ENCODE assay signal across 1 cellular context in the genomic region with DNA sequence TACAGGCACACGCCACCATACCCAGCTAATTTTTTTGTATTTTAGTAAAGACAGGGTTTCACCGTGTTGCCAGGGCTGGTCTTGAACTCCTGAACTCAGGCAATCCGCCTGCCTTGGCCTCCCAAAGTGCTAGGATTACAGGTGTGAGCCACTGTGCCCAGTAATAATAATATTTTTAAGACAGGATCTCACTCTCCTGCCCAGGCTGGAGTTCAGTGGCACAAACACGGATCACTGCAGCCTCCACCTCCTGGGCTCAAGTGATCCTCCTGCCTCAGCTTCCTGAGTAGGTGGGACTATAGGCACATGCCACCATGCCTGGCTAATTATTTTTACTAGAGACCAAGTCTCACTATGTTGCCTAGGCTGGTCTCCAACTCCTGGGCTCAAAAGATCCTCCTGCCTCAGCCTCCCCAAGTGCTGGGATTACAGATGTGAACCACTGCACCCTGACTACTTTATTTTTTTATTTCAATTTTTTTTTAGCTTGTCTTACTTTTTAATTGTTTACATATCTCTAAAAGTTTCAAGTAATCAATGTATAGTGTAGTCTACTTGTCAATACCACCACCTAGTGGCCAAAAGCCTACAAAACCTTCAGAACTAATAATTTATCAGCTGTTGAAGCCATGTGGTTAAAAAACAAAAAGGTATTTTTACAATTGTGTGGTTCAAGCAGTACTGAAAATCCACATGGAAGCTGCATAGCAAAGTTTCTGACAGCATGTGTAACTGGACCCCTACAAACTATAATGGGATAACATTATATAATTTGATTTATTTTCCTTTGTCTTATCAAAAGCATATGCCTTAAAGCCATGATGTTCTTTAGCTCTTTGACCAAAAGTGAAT.
TF ChIP-seq lines count a peak whose summit lies in the region.

No MANE protein-coding gene starts in this region.

TF ChIP-seq in HepG2, 621 proteins besides CTCF, POLR2A, EP300 and RAD21 (continued from another document):
- TF ChIP-seq, protein P1, sequence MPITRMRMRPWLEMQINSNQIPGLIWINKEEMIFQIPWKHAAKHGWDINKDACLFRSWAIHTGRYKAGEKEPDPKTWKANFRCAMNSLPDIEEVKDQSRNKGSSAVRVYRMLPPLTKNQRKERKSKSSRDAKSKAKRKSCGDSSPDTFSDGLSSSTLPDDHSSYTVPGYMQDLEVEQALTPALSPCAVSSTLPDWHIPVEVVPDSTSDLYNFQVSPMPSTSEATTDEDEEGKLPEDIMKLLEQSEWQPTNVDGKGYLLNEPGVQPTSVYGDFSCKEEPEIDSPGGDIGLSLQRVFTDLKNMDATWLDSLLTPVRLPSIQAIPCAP (CRISPR knock-in tag; IDR thresholded peaks at IDR 0.05; ENCODE audit: low read depth): no peak
- no peak for TF ChIP-seq SP4 (CRISPR knock-in tag; IDR thresholded peaks at IDR 0.05)
- no peak for TF ChIP-seq ZC3H13 (CRISPR knock-in tag; IDR thresholded peaks at IDR 0.05)
- no peak for TF ChIP-seq KLF9 (CRISPR knock-in tag; IDR thresholded peaks at IDR 0.05; ENCODE audit: low read depth)
- peak; percentile 75 for TF ChIP-seq STAG1 (CRISPR knock-in tag; IDR thresholded peaks at IDR 0.05)
- no peak for TF ChIP-seq SETDB1 (CRISPR knock-in tag; IDR thresholded peaks at IDR 0.05; ENCODE audit: borderline replicate concordance)
- TF ChIP-seq, protein P2, sequence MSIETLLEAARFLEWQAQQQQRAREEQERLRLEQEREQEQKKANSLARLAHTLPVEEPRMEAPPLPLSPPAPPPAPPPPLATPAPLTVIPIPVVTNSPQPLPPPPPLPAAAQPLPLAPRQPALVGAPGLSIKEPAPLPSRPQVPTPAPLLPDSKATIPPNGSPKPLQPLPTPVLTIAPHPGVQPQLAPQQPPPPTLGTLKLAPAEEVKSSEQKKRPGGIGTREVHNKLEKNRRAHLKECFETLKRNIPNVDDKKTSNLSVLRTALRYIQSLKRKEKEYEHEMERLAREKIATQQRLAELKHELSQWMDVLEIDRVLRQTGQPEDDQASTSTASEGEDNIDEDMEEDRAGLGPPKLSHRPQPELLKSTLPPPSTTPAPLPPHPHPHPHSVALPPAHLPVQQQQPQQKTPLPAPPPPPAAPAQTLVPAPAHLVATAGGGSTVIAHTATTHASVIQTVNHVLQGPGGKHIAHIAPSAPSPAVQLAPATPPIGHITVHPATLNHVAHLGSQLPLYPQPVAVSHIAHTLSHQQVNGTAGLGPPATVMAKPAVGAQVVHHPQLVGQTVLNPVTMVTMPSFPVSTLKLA (IDR thresholded peaks at IDR 0.05): 0 out of 2 replicates have a peak, but pooled peaks have one; percentile 20
- TF ChIP-seq SMC3 (IDR thresholded peaks at IDR 0.05; ENCODE audit: low read length): peak; percentile 8; the same call in 1 of the 2 replicates
- no peak for TF ChIP-seq TSC22D2 (CRISPR knock-in tag; IDR thresholded peaks at IDR 0.05; ENCODE audit: borderline replicate concordance)
- no peak for TF ChIP-seq TRIM24 (CRISPR knock-in tag; IDR thresholded peaks at IDR 0.05)
- TF ChIP-seq BRCA1 (CRISPR knock-in tag; IDR thresholded peaks at IDR 0.05): no peak
- TF ChIP-seq, protein P3, sequence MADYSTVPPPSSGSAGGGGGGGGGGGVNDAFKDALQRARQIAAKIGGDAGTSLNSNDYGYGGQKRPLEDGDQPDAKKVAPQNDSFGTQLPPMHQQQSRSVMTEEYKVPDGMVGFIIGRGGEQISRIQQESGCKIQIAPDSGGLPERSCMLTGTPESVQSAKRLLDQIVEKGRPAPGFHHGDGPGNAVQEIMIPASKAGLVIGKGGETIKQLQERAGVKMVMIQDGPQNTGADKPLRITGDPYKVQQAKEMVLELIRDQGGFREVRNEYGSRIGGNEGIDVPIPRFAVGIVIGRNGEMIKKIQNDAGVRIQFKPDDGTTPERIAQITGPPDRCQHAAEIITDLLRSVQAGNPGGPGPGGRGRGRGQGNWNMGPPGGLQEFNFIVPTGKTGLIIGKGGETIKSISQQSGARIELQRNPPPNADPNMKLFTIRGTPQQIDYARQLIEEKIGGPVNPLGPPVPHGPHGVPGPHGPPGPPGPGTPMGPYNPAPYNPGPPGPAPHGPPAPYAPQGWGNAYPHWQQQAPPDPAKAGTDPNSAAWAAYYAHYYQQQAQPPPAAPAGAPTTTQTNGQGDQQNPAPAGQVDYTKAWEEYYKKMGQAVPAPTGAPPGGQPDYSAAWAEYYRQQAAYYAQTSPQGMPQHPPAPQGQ (CRISPR knock-in tag; IDR thresholded peaks at IDR 0.05; ENCODE audit: borderline replicate concordance): no peak
- no peak for TF ChIP-seq ZNF256 (CRISPR knock-in tag; conservative IDR thresholded peaks at IDR 0.05)
- no peak for TF ChIP-seq MYNN (CRISPR knock-in tag; IDR thresholded peaks at IDR 0.05; ENCODE audit: low read depth)
- TF ChIP-seq, protein P4, sequence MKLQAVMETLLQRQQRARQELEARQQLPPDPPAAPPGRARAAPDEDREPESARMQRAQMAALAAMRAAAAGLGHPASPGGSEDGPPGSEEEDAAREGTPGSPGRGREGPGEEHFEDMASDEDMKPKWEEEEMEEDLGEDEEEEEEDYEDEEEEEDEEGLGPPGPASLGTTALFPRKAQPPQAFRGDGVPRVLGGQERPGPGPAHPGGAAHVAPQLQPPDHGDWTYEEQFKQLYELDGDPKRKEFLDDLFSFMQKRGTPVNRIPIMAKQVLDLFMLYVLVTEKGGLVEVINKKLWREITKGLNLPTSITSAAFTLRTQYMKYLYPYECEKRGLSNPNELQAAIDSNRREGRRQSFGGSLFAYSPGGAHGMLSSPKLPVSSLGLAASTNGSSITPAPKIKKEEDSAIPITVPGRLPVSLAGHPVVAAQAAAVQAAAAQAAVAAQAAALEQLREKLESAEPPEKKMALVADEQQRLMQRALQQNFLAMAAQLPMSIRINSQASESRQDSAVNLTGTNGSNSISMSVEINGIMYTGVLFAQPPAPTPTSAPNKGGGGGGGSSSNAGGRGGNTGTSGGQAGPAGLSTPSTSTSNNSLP (IDR thresholded peaks at IDR 0.05; ENCODE audit: low read depth, low read length): 0 out of 2 replicates have a peak, but pooled peaks have one; percentile 32
- TF ChIP-seq RELA (CRISPR knock-in tag; IDR thresholded peaks at IDR 0.05): no peak
- TF ChIP-seq ZNF431 (CRISPR knock-in tag; IDR thresholded peaks at IDR 0.05; ENCODE audit: borderline replicate concordance, low read depth): no peak
- peak; percentile 47; the same call in 1 of the 2 replicates for TF ChIP-seq ZNF121 (CRISPR knock-in tag; IDR thresholded peaks at IDR 0.05)
- TF ChIP-seq, protein P5, sequence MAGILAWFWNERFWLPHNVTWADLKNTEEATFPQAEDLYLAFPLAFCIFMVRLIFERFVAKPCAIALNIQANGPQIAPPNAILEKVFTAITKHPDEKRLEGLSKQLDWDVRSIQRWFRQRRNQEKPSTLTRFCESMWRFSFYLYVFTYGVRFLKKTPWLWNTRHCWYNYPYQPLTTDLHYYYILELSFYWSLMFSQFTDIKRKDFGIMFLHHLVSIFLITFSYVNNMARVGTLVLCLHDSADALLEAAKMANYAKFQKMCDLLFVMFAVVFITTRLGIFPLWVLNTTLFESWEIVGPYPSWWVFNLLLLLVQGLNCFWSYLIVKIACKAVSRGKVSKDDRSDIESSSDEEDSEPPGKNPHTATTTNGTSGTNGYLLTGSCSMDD (CRISPR knock-in tag; IDR thresholded peaks at IDR 0.05): no peak
- no peak for TF ChIP-seq ZNF101 (CRISPR knock-in tag; IDR thresholded peaks at IDR 0.05; ENCODE audit: borderline replicate concordance, low read depth)
